Comparison of ENCODE assay signal across 8 cellular contexts in genomic region chr12:131895640-131896079, GRCh38. TPM values are rescaled to one million over a fixed set of nuclear protein-coding genes. Genes with fewer than 3 reads are reported as not detected.
DNase-seq lines count a peak whose midpoint lies in the region; ATAC-seq and TF ChIP-seq lines count a peak whose summit lies in the region.

No MANE protein-coding gene starts in this region.

- ATAC-seq in GM18858 (IDR thresholded peaks at IDR 0.05; ENCODE audit: unreplicated experiment) (peak; percentile 22), HG03025 (IDR thresholded peaks at IDR 0.05; ENCODE audit: low FRiP score, unreplicated experiment) (peak; percentile 19), GM18505 (IDR thresholded peaks at IDR 0.05; ENCODE audit: unreplicated experiment) (no peak), omental fat pad (ENCODE audit: low FRiP score) (no peak)

- peaks cover 14% of the 10 kb centered on the region; the same call in 1 of the 2 replicates for H3K36me3 ChIP-seq in iPS-20b (ENCODE audit: insufficient read depth, low read depth, low read length)
- H3K36me3 ChIP-seq in stomach smooth muscle (ENCODE audit: control insufficient read depth in 2 of 2, insufficient read depth in 2 of 2, low read length in 2 of 2), result peaks cover 0 to 2% of the 10 kb centered on the region in 2 donors

- no peak for TF ChIP-seq POLR2A in GM18505 (IDR thresholded peaks at IDR 0.05; ENCODE audit: borderline replicate concordance, extremely low read depth, insufficient read depth, insufficient read length)

- no peaks in the 10 kb centered on the region for H3K36me3 Mint-ChIP-seq in activated T-helper 2 cell treated with anti-CD3 and anti-CD28 coated beads, Interferon-gamma antibody, Interleukin-2, Interleukin-4, amounts not matched to agents 10 μg/mL and 5 μg/mL and 100 μg/mL, durations not matched to agents 14 hours and 24 hours and 36 hours (ENCODE audit: low read depth)

- H3K27ac ChIP-seq in iPS-20b (ENCODE audit: low read length) (no peak overlapping the region), stomach smooth muscle (ENCODE audit: low read length) (peak overlapping the region; percentile 98)

- peaks cover 6% of the 10 kb centered on the region for H3K4me1 Mint-ChIP-seq in activated T-helper 2 cell treated with anti-CD3 and anti-CD28 coated beads, Interferon-gamma antibody, Interleukin-2, Interleukin-4, amounts not matched to agents 10 μg/mL and 5 μg/mL and 100 μg/mL, durations not matched to agents 14 hours and 24 hours and 36 hours (ENCODE audit: low read depth)

- H3K9me3 Mint-ChIP-seq in activated T-helper 2 cell treated with anti-CD3 and anti-CD28 coated beads, Interferon-gamma antibody, Interleukin-2, Interleukin-4, amounts not matched to agents 10 μg/mL and 5 μg/mL and 100 μg/mL, durations not matched to agents 14 hours and 24 hours and 36 hours, result no peaks in the 10 kb centered on the region

- DNase-seq in activated T-helper 2 cell treated with anti-CD3 and anti-CD28 coated beads, Interferon-gamma antibody, Interleukin-2, Interleukin-4, amounts not matched to agents 10 μg/mL and 5 μg/mL and 100 μg/mL, durations not matched to agents 14 hours and 24 hours and 36 hours (ENCODE audit: low spot score), result no peak
- DNase-seq in HEK293T (ENCODE audit: extremely low spot score), result no peak
- no peak for DNase-seq in omental fat pad (ENCODE audit: low spot score)

- POLR2A ChIA-PET in HEK293T (lab: Yijun Ruan, JAX), result no interaction called here

- H3K4me1 ChIP-seq in iPS-20b (ENCODE audit: insufficient read depth, low read length), result peaks cover 3% of the 10 kb centered on the region; the same call in 1 of the 2 replicates
- peaks cover 24% of the 10 kb centered on the region for H3K4me1 ChIP-seq in stomach smooth muscle (ENCODE audit: control insufficient read depth, insufficient read depth, low read length)

- H3K27ac Mint-ChIP-seq in activated T-helper 2 cell treated with anti-CD3 and anti-CD28 coated beads, Interferon-gamma antibody, Interleukin-2, Interleukin-4, amounts not matched to agents 10 μg/mL and 5 μg/mL and 100 μg/mL, durations not matched to agents 14 hours and 24 hours and 36 hours, result peak overlapping the region; percentile 72

- H3K9ac ChIP-seq in iPS-20b (ENCODE audit: low read depth, low read length) (peak overlapping the region; percentile 67; the same call in 1 of the 2 replicates), stomach smooth muscle (ENCODE audit: low read length in 2 of 2) (peak overlapping the region; percentile 94 to 95)

- intact Hi-C loops in activated T-helper 2 cell treated with anti-CD3 and anti-CD28 coated beads, Interferon-gamma antibody, Interleukin-2, Interleukin-4, amounts not matched to agents 10 μg/mL and 5 μg/mL and 100 μg/mL, durations not matched to agents 14 hours and 24 hours and 36 hours (cut with micrococcal nuclease), result loop anchor here (10.0 kb wide), 1 partner anchor 181 kb away; the partner anchor contains the start of gene SFSWAP

- CTCF ChIA-PET in HEK293T (lab: Yijun Ruan, JAX), result no interaction called here

- H3K9me3 ChIP-seq in iPS-20b (ENCODE audit: insufficient read depth, low read depth, low read length), result no peaks in the 10 kb centered on the region
- no peaks in the 10 kb centered on the region for H3K9me3 ChIP-seq in stomach smooth muscle (ENCODE audit: control insufficient read depth in 2 of 2, low read length in 2 of 2)

- H3K4me3 Mint-ChIP-seq in activated T-helper 2 cell treated with anti-CD3 and anti-CD28 coated beads, Interferon-gamma antibody, Interleukin-2, Interleukin-4, amounts not matched to agents 10 μg/mL and 5 μg/mL and 100 μg/mL, durations not matched to agents 14 hours and 24 hours and 36 hours (ENCODE audit: low read depth), result peak overlapping the region; percentile 81

- H3K27me3 Mint-ChIP-seq in activated T-helper 2 cell treated with anti-CD3 and anti-CD28 coated beads, Interferon-gamma antibody, Interleukin-2, Interleukin-4, amounts not matched to agents 10 μg/mL and 5 μg/mL and 100 μg/mL, durations not matched to agents 14 hours and 24 hours and 36 hours (ENCODE audit: low read depth), result no peaks in the 10 kb centered on the region

- H3K4me3 ChIP-seq in iPS-20b (ENCODE audit: low read length) (peak overlapping the region; percentile 78), stomach smooth muscle (ENCODE audit: low read length in 2 of 2) (peak overlapping the region; percentile 84 to 85)

- no peaks in the 10 kb centered on the region for H3K27me3 ChIP-seq in iPS-20b (ENCODE audit: insufficient read depth, low read length)
- H3K27me3 ChIP-seq in stomach smooth muscle (ENCODE audit: control insufficient read depth in 1 of 2, insufficient read depth in 2 of 2, low read length in 2 of 2), result no peaks in the 10 kb centered on the region

- no peak for TF ChIP-seq CTCF in omental fat pad (IDR thresholded peaks at IDR 0.05)

TF ChIP-seq in HEK293T, 16 proteins besides CTCF, POLR2A, EP300 and RAD21:
- TF ChIP-seq ARNT (IDR thresholded peaks at IDR 0.05), result no peak
- TF ChIP-seq SP1 (IDR thresholded peaks at IDR 0.05), result no peak
- TF ChIP-seq FOXK2 (IDR thresholded peaks at IDR 0.05), result no peak
- TF ChIP-seq TARDBP (IDR thresholded peaks at IDR 0.05), result no peak
- TF ChIP-seq CTBP1 (IDR thresholded peaks at IDR 0.05; ENCODE audit: borderline replicate concordance), result no peak
- TF ChIP-seq ZNF384 (IDR thresholded peaks at IDR 0.05), result no peak
- TF ChIP-seq FOXM1 (IDR thresholded peaks at IDR 0.05; ENCODE audit: borderline replicate concordance), result no peak
- no peak for TF ChIP-seq SUZ12 (IDR thresholded peaks at IDR 0.05)
- TF ChIP-seq BHLHE40 (IDR thresholded peaks at IDR 0.05; ENCODE audit: borderline replicate concordance), result no peak
- no peak for TF ChIP-seq L3MBTL2 (conservative IDR thresholded peaks at IDR 0.05)
- TF ChIP-seq ELF4 (IDR thresholded peaks at IDR 0.05), result no peak

RNA-seq across cellular contexts. Expression of gene ULK1, which starts 1.2 kb away (rescaled TPM):
- 28.0 and 30.2 TPM in 2 replicates for total RNA-seq in activated T-helper 2 cell treated with anti-CD3 and anti-CD28 coated beads, Interferon-gamma antibody, Interleukin-2, Interleukin-4, amounts not matched to agents 10 μg/mL and 5 μg/mL and 100 μg/mL, durations not matched to agents 14 hours and 24 hours and 36 hours
- total RNA-seq in omental fat pad, result 10 to 100 TPM in 2 of 4 donors, 1 to 10 TPM in 2; 7.7 to 24.4 (median 9.4) TPM

RNA-seq across cellular contexts. Expression of gene PUS1, which starts 33.4 kb away (rescaled TPM):
- total RNA-seq in activated T-helper 2 cell treated with anti-CD3 and anti-CD28 coated beads, Interferon-gamma antibody, Interleukin-2, Interleukin-4, amounts not matched to agents 10 μg/mL and 5 μg/mL and 100 μg/mL, durations not matched to agents 14 hours and 24 hours and 36 hours, result 71.2 and 79.2 TPM in 2 replicates
- total RNA-seq in omental fat pad, result 10 to 100 TPM; 11.2 to 62.2 (median 17.0) TPM

RNA-seq across cellular contexts. Expression of gene EP400, which starts 54.1 kb away (rescaled TPM):
- total RNA-seq in activated T-helper 2 cell treated with anti-CD3 and anti-CD28 coated beads, Interferon-gamma antibody, Interleukin-2, Interleukin-4, amounts not matched to agents 10 μg/mL and 5 μg/mL and 100 μg/mL, durations not matched to agents 14 hours and 24 hours and 36 hours, result 57.7 and 58.0 TPM in 2 replicates
- total RNA-seq in omental fat pad, result 10 to 100 TPM; 16.1 to 34.2 (median 24.7) TPM

Comparison
In these comparisons a context has a peak if more than half of its experiments do, and no peak if none do; other contexts are left out.
1. ATAC-seq: peak in GM18858 (single experiment) and HG03025 (single experiment); none in GM18505 (single experiment) and omental fat pad (single experiment).